Comparison of ENCODE assay signal across 8 cellular contexts in genomic region chr5:156824800-156825199, GRCh38. TPM values are rescaled to one million over a fixed set of nuclear protein-coding genes. Genes with fewer than 3 reads are reported as not detected.
DNase-seq lines count a peak whose midpoint lies in the region; ATAC-seq, FAIRE-seq and TF ChIP-seq lines count a peak whose summit lies in the region.

No MANE protein-coding gene starts in this region.

- ATAC-seq in GM12878 (no peak), GM21786 (IDR thresholded peaks at IDR 0.05; ENCODE audit: unreplicated experiment) (no peak)
- no peak for ATAC-seq in stimulated activated naive CD8-positive, alpha-beta T cell treated with anti-CD3 and anti-CD28 coated beads, Interleukin-15, Interleukin-2, amounts not matched to agents 100 U/mL and 50 U/mL, for 24 hours

- H4K20me1 ChIP-seq in GM12878 (ENCODE audit: control insufficient read depth, insufficient read depth), result no peaks in the 10 kb centered on the region

- no peaks in the 10 kb centered on the region for H3K79me2 ChIP-seq in GM12878 (ENCODE audit: control insufficient read depth, insufficient read depth, low read length)

- no peak overlapping the region for H3K4me2 ChIP-seq in GM12878 (ENCODE audit: control insufficient read depth, insufficient read depth)

- no peaks in the 10 kb centered on the region for H3K27me3 Mint-ChIP-seq in mesothelial cell of epicardium (ENCODE audit: low read depth)

- peak; percentile 49 for TF ChIP-seq RAD21 in GM12878 (IDR thresholded peaks at IDR 0.05; ENCODE audit: insufficient read depth, low read depth, low read length)

- intact Hi-C loops in GM12878 (cut with micrococcal nuclease; ENCODE audit: unreplicated experiment), result loop anchor here (5.0 kb wide), 2 partner anchors 308 to 1207 kb away; no protein-coding TSS in a partner anchor

- H3K4me1 ChIP-seq in GM12878 (ENCODE audit: control insufficient read depth, insufficient read depth, low read length) (peaks cover 11% of the 10 kb centered on the region), suprapubic skin (no peaks in the 10 kb centered on the region)

- TF ChIP-seq POLR2A in GM12878 (IDR thresholded peaks at IDR 0.05; ENCODE audit: low read depth, low read length), result no peak
- TF ChIP-seq POLR2A in suprapubic skin (IDR thresholded peaks at IDR 0.05), result no peak

- POLR2A ChIA-PET in GM12878 (lab: Charles Lee), result no interaction called here

- no peak overlapping the region for H3K27ac Mint-ChIP-seq in mesothelial cell of epicardium

- peaks cover 2% of the 10 kb centered on the region for H3K4me1 Mint-ChIP-seq in mesothelial cell of epicardium

- H3K9ac ChIP-seq in GM12878 (ENCODE audit: control insufficient read depth, insufficient read depth, low read length), result no peak overlapping the region

- TF ChIP-seq CTCF in GM12878 (IDR thresholded peaks at IDR 0.05 in 2 of 3, conservative IDR thresholded peaks at IDR 0.05 in 1 of 3; ENCODE audit: control insufficient read depth in 2 of 3, extremely low read depth in 1 of 3, insufficient read depth in 1 of 3, low read depth in 3 of 3, low read length in 3 of 3) (peak; percentile 4 to 45 (median 19); a peak in 2 of 6 replicates), mesothelial cell of epicardium (IDR thresholded peaks at IDR 0.05; ENCODE audit: unreplicated experiment) (peak; percentile 48), suprapubic skin (IDR thresholded peaks at IDR 0.05) (no peak)

- H3K27ac ChIP-seq in GM12878 (ENCODE audit: control insufficient read depth, insufficient read depth) (no peak overlapping the region), suprapubic skin (no peak overlapping the region)

- H3K9me3 Mint-ChIP-seq in mesothelial cell of epicardium, result peaks cover 13% of the 10 kb centered on the region

- in situ Hi-C loops in GM12878 (cut with MboI), result loop anchor here (5.0 kb wide), 1 partner anchor 882 kb away; no protein-coding TSS in a partner anchor

- H2AFZ ChIP-seq in GM12878 (ENCODE audit: control insufficient read depth, low read depth, low read length), result no peak overlapping the region

- CTCF ChIA-PET in GM12878 (lab: Yijun Ruan, JAX), result interaction anchor here (0.6 to 2.3 kb wide), 8 partner anchors 9 to 307 kb away, joined by 3 to 10 read pairs (median 3); no protein-coding TSS in a partner anchor

- no peaks in the 10 kb centered on the region for H3K36me3 Mint-ChIP-seq in mesothelial cell of epicardium

- H3K4me3 ChIP-seq in GM12878 (no peak overlapping the region), suprapubic skin (no peak overlapping the region)

- H3K27me3 ChIP-seq in GM12878 (replicated peaks in 1 of 2; ENCODE audit: control insufficient read depth in 2 of 2, insufficient read depth in 2 of 2, low read length in 1 of 2) (no peaks in the 10 kb centered on the region), suprapubic skin (no peaks in the 10 kb centered on the region)

- RAD21 ChIA-PET in GM12878 (lab: Charles Lee; ENCODE audit: unreplicated experiment), result interaction anchor here (1.2 to 3.0 kb wide), 2 partner anchors 110 to 307 kb away, joined by 5 to 13 read pairs; no protein-coding TSS in a partner anchor

- no TSS peak for BruUV-seq in GM12878 (replicated peaks; lab: Mats Ljungman, UMichigan)

- FAIRE-seq in GM12878 (lab: Jason Lieb, UNC), result no peak

- WGBS in GM12878 (ENCODE audit: insufficient coverage, insufficient replicate concordance, low lambda C conversion rate, missing lambda C conversion rate), result 0% methylated on average over 2 of the region's 2 CpGs
- whole genome bisulfite sequencing in suprapubic skin, result 22% methylated on average over 2 of the region's 2 CpGs

- no peaks in the 10 kb centered on the region for H3K9me3 ChIP-seq in GM12878 (replicated peaks; ENCODE audit: control insufficient read depth, insufficient read depth, low read length)
- no peaks in the 10 kb centered on the region for H3K9me3 ChIP-seq in suprapubic skin

- SMC1A ChIA-PET in GM12878 (lab: Charles Lee; ENCODE audit: uncharacterized antibody, unreplicated experiment), result interaction anchor here (0.6 to 1.8 kb wide), 6 partner anchors 10 to 307 kb away, joined by 3 to 5 read pairs (median 4); no protein-coding TSS in a partner anchor

- H3K4me3 Mint-ChIP-seq in mesothelial cell of epicardium, result no peak overlapping the region

- no peak for TF ChIP-seq EP300 in GM12878 (IDR thresholded peaks at IDR 0.05; ENCODE audit: borderline replicate concordance in 1 of 2, control insufficient read depth in 1 of 2, low read depth in 2 of 2, low read length in 2 of 2)
- TF ChIP-seq EP300 in suprapubic skin (IDR thresholded peaks at IDR 0.05), result no peak

- DNase-seq in COLO829 (ENCODE audit: low spot score) (peak; percentile 35), NCI-H1092 (lab: John Stamatoyannopoulos, UW) (peak; percentile 11), GM12878 (ENCODE audit: low read depth, low spot score) (no peak), mesothelial cell of epicardium (ENCODE audit: low spot score in 2 of 2, unreplicated experiment in 2 of 2) (no peak), suprapubic skin (ENCODE audit: low spot score in 2 of 2) (no peak)
- DNase-seq in stimulated activated naive CD4-positive, alpha-beta T cell treated with Interleukin-2 at 50 U/mL for 16 hours (lab: John Stamatoyannopoulos, UW), result no peak
- no peak for DNase-seq in stimulated activated naive CD8-positive, alpha-beta T cell treated with anti-CD3 and anti-CD28 coated beads, Interleukin-15, Interleukin-2, amounts not matched to agents 100 U/mL and 50 U/mL, for 24 hours

- H3K36me3 ChIP-seq in GM12878 (ENCODE audit: control insufficient read depth in 2 of 2, insufficient read depth in 2 of 2, low read length in 1 of 2), result no peaks in the 10 kb centered on the region
- H3K36me3 ChIP-seq in suprapubic skin, result no peaks in the 10 kb centered on the region

TF ChIP-seq in GM12878, 131 proteins besides CTCF, POLR2A, EP300 and RAD21:
- no peak for TF ChIP-seq IKZF2 (IDR thresholded peaks at IDR 0.05)
- TF ChIP-seq SMC3 (IDR thresholded peaks at IDR 0.05; ENCODE audit: borderline replicate concordance, low read length), result peak; percentile 13; the same call in 1 of the 2 replicates
- TF ChIP-seq ZBED1 (IDR thresholded peaks at IDR 0.05; ENCODE audit: borderline replicate concordance), result no peak
- TF ChIP-seq CHD2 (IDR thresholded peaks at IDR 0.05; ENCODE audit: borderline replicate concordance, low read depth, low read length), result no peak
- TF ChIP-seq MEF2B (IDR thresholded peaks at IDR 0.05; ENCODE audit: partially characterized antibody, poor library complexity, severe bottlenecking), result no peak

RNA-seq across cellular contexts. Expression of gene PPP1R2B, which starts 25.3 kb away (rescaled TPM):
- total RNA-seq in GM12878 (2013; cell fraction: nucleolus; rRNA removed), result not detected in 2 replicates
- total RNA-seq in GM12878 (2014; rRNA removed) (not detected in 2 replicates), GM12878 (2014; rRNA removed; fragmentation: Illumina TruSeq; extraction: Trizol) (0.13 TPM in 1 of 2 replicates, not detected in the other), GM12878 (2021) (0.11 TPM in 1 of 2 replicates, not detected in the other), mesothelial cell of epicardium (0.11 TPM in 1 of 3 replicates, not detected in the others), suprapubic skin (under 1 TPM in 1 of 4 donors, not detected in 3; 0.38 TPM)
- polyA plus RNA-seq in GM12878 (2011; ENCODE audit: low read depth), result not detected
- polyA plus RNA-seq in GM12878 (2011; rRNA removed) (0.08 and 0.73 TPM in 2 replicates), GM12878 (2014; fragmentation: Illumina TruSeq; extraction: Trizol) (0.04 and 0.17 TPM in 2 replicates), GM12878 (2014; fragmentation: Nextera tagmentation; extraction: Ambion mirVana) (under 1 TPM in 1 of 2 experiments, not detected in 1; 0.02 TPM), GM12878 (2014; rRNA removed) (not detected in 2 replicates), GM12878 (2016; fragmentation: Nextera tagmentation; extraction: Ambion mirVana) (under 1 TPM in 1 of 2 experiments, not detected in 1; 0.08 TPM)
- polyA plus RNA-seq in GM12878 (2011; cell fraction: cytosol; rRNA removed), result not detected in 2 replicates
- polyA plus RNA-seq in GM12878 (2011; cell fraction: nucleus; rRNA removed), result not detected in 2 replicates
- 0.09 TPM in 1 of 2 replicates, not detected in the other for polyA plus RNA-seq in GM12878 (2012)
- polyA minus RNA-seq in GM12878 (2011; rRNA and poly(A)+ RNA removed), result not detected in 2 replicates
- polyA minus RNA-seq in GM12878 (2011; cell fraction: cytosol; rRNA and poly(A)+ RNA removed), result not detected in 2 replicates
- not detected in 2 replicates for polyA minus RNA-seq in GM12878 (2011; cell fraction: nucleus; rRNA and poly(A)+ RNA removed)

Comparison
In these comparisons a context has a peak if more than half of its experiments do, and no peak if none do; other contexts are left out.
1. DNase-seq: peak in COLO829 (single experiment) and NCI-H1092 (single experiment); none in GM12878 (single experiment), mesothelial cell of epicardium (0 of 2), stimulated activated naive CD4-positive, alpha-beta T cell treated with Interleukin-2 at 50 U/mL for 16 hours (single experiment), suprapubic skin (0 of 2) and stimulated activated naive CD8-positive, alpha-beta T cell treated with anti-CD3 and anti-CD28 coated beads, Interleukin-15, Interleukin-2, amounts not matched to agents 100 U/mL and 50 U/mL, for 24 hours (single experiment).
2. CTCF ChIP-seq: peak in GM12878 (3 of 3) and mesothelial cell of epicardium (single experiment); none in suprapubic skin (0 of 2).